ENCODE assay signal across 6 cellular contexts in genomic region chr4:186659456-186659855, GRCh38.
DNase-seq lines count a peak whose midpoint lies in the region; ATAC-seq and FAIRE-seq lines count a peak whose summit lies in the region.
"Not testable (repeated sequence)": the region's sequence is repeated elsewhere in the genome, so short reads cannot be mapped to it uniquely, and the experiment has no call there.

No MANE protein-coding gene starts in this region.

- not testable (repeated sequence) for FAIRE-seq in small intestine (lab: Jason Lieb, UNC)

- peaks cover 18 to 20% of the 10 kb centered on the region in 2 donors for H3K36me3 ChIP-seq in mucosa of rectum (ENCODE audit: control insufficient read depth in 2 of 2, insufficient read depth in 2 of 2, low read length in 2 of 2)
- H3K36me3 ChIP-seq in small intestine (ENCODE audit: control insufficient read depth in 2 of 2, insufficient read depth in 2 of 2, low read length in 2 of 2) = not testable (repeated sequence)

- not testable (repeated sequence) for H3K27me3 ChIP-seq in mucosa of rectum (ENCODE audit: control insufficient read depth in 2 of 2, insufficient read depth in 2 of 2, low read length in 2 of 2); small intestine (ENCODE audit: control insufficient read depth in 2 of 2, insufficient read depth in 2 of 2, low read length in 2 of 2)

- intact Hi-C loops in left colon (cut with DNase I, micrococcal nuclease) = not testable (repeated sequence)

- H3K9me3 ChIP-seq in mucosa of rectum (ENCODE audit: control insufficient read depth in 2 of 2, low read length in 2 of 2); small intestine (ENCODE audit: control insufficient read depth, low read depth): not testable (repeated sequence)

- DNase-seq in COLO668 (lab: John Stamatoyannopoulos, UW; ENCODE audit: unreplicated experiment) = peak; percentile 57
- DNase-seq in Jurkat, Clone E6-1 (ENCODE audit: low read depth, low spot score) = peak; percentile 84
- DNase-seq in SHP77 (lab: John Stamatoyannopoulos, UW) = peak; percentile 64 to 74
- DNase-seq in left colon = peak; percentile 57 to 67
- DNase-seq in small intestine = peak; percentile 59

- peaks cover 14 to 29% of the 10 kb centered on the region in 2 donors for H3K4me1 ChIP-seq in mucosa of rectum (ENCODE audit: control insufficient read depth in 2 of 2, insufficient read depth in 2 of 2, low read length in 2 of 2)
- H3K4me1 ChIP-seq in small intestine (ENCODE audit: control insufficient read depth in 2 of 2, insufficient read depth in 1 of 2, low read depth in 1 of 2, low read length in 1 of 2) = not testable (repeated sequence)

- 33 to 72% (median 52%) methylated on average over 16 of the region's 16 CpGs for WGBS in small intestine, 3 donors

- H3K27ac ChIP-seq in mucosa of rectum (ENCODE audit: low read depth in 2 of 2, low read length in 2 of 2) (peak overlapping the region; percentile 49 to 55), small intestine (ENCODE audit: low read depth in 1 of 2, low read length in 1 of 2) (peak overlapping the region in 1 of 2 donors; percentile 66)

- ATAC-seq in left colon = peak; percentile 82

- peak overlapping the region; percentile 30 for H3K4me3 ChIP-seq in Jurkat, Clone E6-1 (ENCODE audit: low read length)
- not testable (repeated sequence) for H3K4me3 ChIP-seq in mucosa of rectum (ENCODE audit: low read length in 2 of 2); small intestine (ENCODE audit: low read depth in 1 of 2, low read length in 2 of 2)

- H3K9ac ChIP-seq in mucosa of rectum (ENCODE audit: low read depth in 1 of 2, low read length in 2 of 2) = not testable (repeated sequence)
